ENCODE assay signal across 8 cellular contexts in the genomic region with DNA sequence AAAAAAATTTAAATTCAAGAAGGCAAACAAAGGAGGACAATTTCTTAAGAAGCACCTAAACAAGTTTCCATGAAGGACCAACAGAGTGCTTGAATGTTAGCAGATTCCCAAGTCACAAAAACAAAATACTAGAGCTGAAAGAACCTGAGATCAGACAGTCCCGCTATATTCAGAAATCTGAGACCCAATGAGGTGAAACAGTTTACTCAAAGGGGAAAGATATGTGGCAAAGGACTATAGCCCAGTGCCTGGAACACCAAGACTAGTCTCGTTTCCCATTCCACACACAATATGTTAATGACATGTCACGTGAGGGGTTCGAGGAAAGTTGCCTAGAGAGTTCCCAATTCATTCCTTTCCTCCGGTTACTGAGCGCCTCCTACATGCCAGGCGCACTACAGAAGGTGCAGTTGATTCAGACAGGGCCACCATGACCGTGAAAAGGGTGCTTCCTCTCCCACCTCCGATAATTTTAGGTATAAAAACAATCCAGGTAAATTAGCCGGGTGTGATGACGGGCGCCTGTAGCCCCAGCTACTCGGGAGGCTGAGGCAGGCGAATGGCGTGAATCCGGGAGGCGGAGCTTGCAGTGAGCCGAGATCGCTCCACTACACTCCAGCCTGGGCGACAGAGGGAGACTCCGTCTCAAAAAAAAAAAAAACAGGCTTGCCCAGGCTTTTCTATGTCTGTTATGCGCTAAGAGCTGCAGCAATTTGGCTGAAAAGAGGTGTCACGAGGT. TPM values are rescaled to one million over a fixed set of nuclear protein-coding genes. Genes with fewer than 3 reads are reported as not detected.
DNase-seq lines count a peak whose midpoint lies in the region; ATAC-seq and TF ChIP-seq lines count a peak whose summit lies in the region.

No MANE protein-coding gene starts in this region.

- H3K36me3 ChIP-seq in ES-I3 (ENCODE audit: insufficient read depth, low read length) (no peaks in the 10 kb centered on the region), HAP-1 (replicated peaks) (0 out of 2 replicates have a peak, but pooled peaks cover 4% of the 10 kb centered on the region), upper lobe of right lung (no peaks in the 10 kb centered on the region)

- H3K4me3 Mint-ChIP-seq in osteocyte (ENCODE audit: unreplicated experiment) = peak overlapping the region; percentile 98

- H3K36me3 Mint-ChIP-seq in osteocyte (ENCODE audit: unreplicated experiment) = no peaks in the 10 kb centered on the region

- peak overlapping the region; percentile 96 for H3K27ac Mint-ChIP-seq in osteocyte (ENCODE audit: unreplicated experiment)

- H3K9me3 ChIP-seq in ES-I3 (ENCODE audit: control insufficient read depth, insufficient read depth, low read length) = no peaks in the 10 kb centered on the region
- no peaks in the 10 kb centered on the region for H3K9me3 ChIP-seq in HAP-1
- H3K9me3 ChIP-seq in upper lobe of right lung = no peaks in the 10 kb centered on the region

- TF ChIP-seq CTCF in LNCaP clone FGC (IDR thresholded peaks at IDR 0.05; ENCODE audit: control insufficient read depth, extremely low read depth, insufficient read depth) (peak; percentile 51), osteocyte (IDR thresholded peaks at IDR 0.05) (peak; percentile 60), upper lobe of right lung (IDR thresholded peaks at IDR 0.05) (peak; percentile 36)

- DNase-seq in HAP-1 (ENCODE audit: low spot score in 2 of 2) (peak; percentile 67 to 85), LNCaP clone FGC (ENCODE audit: low read depth) (peak; percentile 26), SK-MEL-5 (ENCODE audit: low read depth, low spot score) (peak; percentile 91), Right ventricle myocardium inferior (ENCODE audit: missing footprints) (peak; percentile 54), osteocyte (ENCODE audit: extremely low spot score, unreplicated experiment) (no peak), upper lobe of right lung (peak; percentile 73)
- DNase-seq in activated naive CD4-positive, alpha-beta T cell treated with anti-CD3 and anti-CD28 coated beads, Interleukin-2, amount 50 U/mL, for 16 hours = peak; percentile 39

- in situ Hi-C loops in HAP-1 (cut with MboI; ENCODE audit: low sequenced_read_pairs) = no loop called here
- in situ Hi-C loops in SK-MEL-5 (cut with HindIII; ENCODE audit: low pct_unique_long_range_greater_than_20kb, low sequenced_read_pairs) = no loop called here

- H3K4me1 Mint-ChIP-seq in osteocyte (ENCODE audit: unreplicated experiment) = peaks cover 18% of the 10 kb centered on the region

- H3K4me3 ChIP-seq in HAP-1 (peak overlapping the region; percentile 73), LNCaP clone FGC (ENCODE audit: low read depth, low read length) (peak overlapping the region; percentile 80), upper lobe of right lung (peak overlapping the region; percentile 72)

- H3K27me3 ChIP-seq in HAP-1 (ENCODE audit: low read depth) = no peaks in the 10 kb centered on the region
- no peaks in the 10 kb centered on the region for H3K27me3 ChIP-seq in upper lobe of right lung

- no peaks in the 10 kb centered on the region for H3K27me3 Mint-ChIP-seq in osteocyte (ENCODE audit: unreplicated experiment)

- intact Hi-C loops in Right ventricle myocardium inferior (cut with DNase I) (no loop called here), upper lobe of right lung (cut with DNase I) (no loop called here)

- H3K9ac ChIP-seq in ES-I3 (ENCODE audit: low read depth, low read length) = peak overlapping the region; percentile 99

- H3K9me3 Mint-ChIP-seq in osteocyte (ENCODE audit: unreplicated experiment) = no peaks in the 10 kb centered on the region

- peak overlapping the region; percentile 79 for H3K27ac ChIP-seq in upper lobe of right lung

- H3K4me1 ChIP-seq in ES-I3 (ENCODE audit: insufficient read depth, low read length) (0 out of 2 replicates have a peak, but pooled peaks cover 3% of the 10 kb centered on the region), HAP-1 (peaks cover 17% of the 10 kb centered on the region), upper lobe of right lung (peaks cover 11% of the 10 kb centered on the region)

- ATAC-seq in Right ventricle myocardium inferior (peak; percentile 69), upper lobe of right lung (peak; percentile 84)

RNA-seq across cellular contexts. Expression of a gene that starts 0.6 kb away (rescaled TPM):
- 23.2 and 31.2 TPM in 2 replicates for total RNA-seq in SK-MEL-5 (2014; rRNA removed; shearing (Covaris generic))
- 10.0 and 12.9 TPM in 2 replicates for polyA plus RNA-seq in SK-MEL-5 (2015; cell fraction: cytosol; rRNA removed)
- 6.8 and 7.4 TPM in 2 replicates for polyA plus RNA-seq in SK-MEL-5 (2015; cell fraction: nucleus; rRNA removed)
- total RNA-seq in Right ventricle myocardium inferior (7.7 TPM), osteocyte (13.8 and 15.2 TPM in 2 replicates), upper lobe of right lung (19.2 TPM)

RNA-seq across cellular contexts. Expression of a gene that starts 41.0 kb away (rescaled TPM):
- total RNA-seq in SK-MEL-5 (2014; rRNA removed; shearing (Covaris generic)) = 22.9 and 24.6 TPM in 2 replicates
- 12.8 and 16.7 TPM in 2 replicates for polyA plus RNA-seq in SK-MEL-5 (2015; cell fraction: cytosol; rRNA removed)
- polyA plus RNA-seq in SK-MEL-5 (2015; cell fraction: nucleus; rRNA removed) = 26.4 and 34.4 TPM in 2 replicates
- total RNA-seq in Right ventricle myocardium inferior = 17.8 TPM
- 10.4 and 13.8 TPM in 2 replicates for total RNA-seq in osteocyte
- 65.6 TPM for total RNA-seq in upper lobe of right lung
